12 cellular contexts compared by ENCODE assay signal in genomic region chr2:221492606-221493005, GRCh38.
"Had no signal": no experiment of that assay in that cellular context is flagged by ENCODE, and none has a peak within 500 bp of the region (broad histone marks: within the 10 kb centered on the region; RNA-seq: fewer than 3 reads in every experiment).

No MANE protein-coding gene starts in this region.

- DNase-seq: activated naive CD4-positive, alpha-beta T cell treated with anti-CD3 and anti-CD28 coated beads, Interleukin-2, amount 50 U/mL, for 16 hours; activated T-cell treated with anti-CD3 and anti-CD28 coated beads, Interleukin-2, amount 50 U/mL, for 1 hour; amniotic stem cell; body of pancreas; cerebellar nuclear complex; endodermal cell; erythroblast; small intestine; tibial artery; uterus had no signal

- H2AFZ ChIP-seq: hepatocyte, parathyroid adenoma had no signal

- H3K9ac ChIP-seq: parathyroid adenoma had no signal

- H3K79me2 ChIP-seq: parathyroid adenoma had no signal

- H3K27ac ChIP-seq: body of pancreas, hepatocyte, parathyroid adenoma, tibial artery, uterus had no signal

- H3K4me3 ChIP-seq: body of pancreas, hepatocyte, tibial artery, uterus had no signal

- H3K4me1 ChIP-seq: body of pancreas, parathyroid adenoma, tibial artery, uterus had no signal

- H3K36me3 ChIP-seq: tibial artery, uterus had no signal

- H3K9me3 ChIP-seq: body of pancreas, tibial artery, uterus had no signal

- H3K4me2 ChIP-seq: hepatocyte had no signal

- H3K27me3 ChIP-seq: body of pancreas, hepatocyte, tibial artery, uterus had no signal
